ENCODE assay signal across 20 cellular contexts in genomic region chr2:205948496-205948837, GRCh38.
DNase-seq lines count a peak whose midpoint lies in the region; ATAC-seq, FAIRE-seq and TF ChIP-seq lines count a peak whose summit lies in the region.
"Had no signal": no experiment of that assay in that cellular context is flagged by ENCODE, and none has a peak within 500 bp of the region (broad histone marks: within the 10 kb centered on the region; RNA-seq: fewer than 3 reads in every experiment).

No MANE protein-coding gene starts in this region.

- H3K4me1 ChIP-seq in mammary epithelial cell (ENCODE audit: insufficient read depth, low read length) (no peaks in the 10 kb centered on the region), breast epithelium (no peaks in the 10 kb centered on the region), Panc1 (ENCODE audit: control insufficient read depth, insufficient read depth, low read length) (no peaks in the 10 kb centered on the region), keratinocyte (ENCODE audit: control insufficient read depth, extremely low read depth, insufficient read depth, low read length) (peaks cover 12% of the 10 kb centered on the region), vagina (peaks cover 8% of the 10 kb centered on the region)
- H3K4me1 ChIP-seq: BE2C had no signal

- H3K4me2 ChIP-seq in mammary epithelial cell (ENCODE audit: insufficient read depth, low read depth, low read length) (peak overlapping the region; percentile 42), keratinocyte (ENCODE audit: control insufficient read depth, extremely low read depth, insufficient read depth, low read depth, low read length) (peak overlapping the region; percentile 77)

- no peaks in the 10 kb centered on the region for H3K9me3 ChIP-seq in mammary epithelial cell (replicated peaks; ENCODE audit: insufficient read depth, low read length)
- no peaks in the 10 kb centered on the region for H3K9me3 ChIP-seq in breast epithelium
- no peaks in the 10 kb centered on the region for H3K9me3 ChIP-seq in Panc1 (ENCODE audit: control insufficient read depth, insufficient read depth, low read depth, low read length)
- no peaks in the 10 kb centered on the region for H3K9me3 ChIP-seq in keratinocyte (ENCODE audit: control insufficient read depth, low read depth, low read length)
- H3K9me3 ChIP-seq in vagina: no peaks in the 10 kb centered on the region
- H3K9me3 ChIP-seq: BE2C, Caco-2, esophagus squamous epithelium, lower lobe of right lung, neutrophil, SJCRH30 had no signal

- H3K36me3 ChIP-seq in mammary epithelial cell (ENCODE audit: insufficient read depth, low read length): no peaks in the 10 kb centered on the region
- no peaks in the 10 kb centered on the region for H3K36me3 ChIP-seq in breast epithelium
- H3K36me3 ChIP-seq in Panc1 (ENCODE audit: control insufficient read depth, insufficient read depth, low read length): no peaks in the 10 kb centered on the region
- H3K36me3 ChIP-seq in keratinocyte (ENCODE audit: control insufficient read depth in 2 of 2, extremely low read depth in 1 of 2, insufficient read depth in 2 of 2, low read length in 2 of 2): no peaks in the 10 kb centered on the region
- H3K36me3 ChIP-seq in vagina: no peaks in the 10 kb centered on the region
- H3K36me3 ChIP-seq in H7 (replicated peaks; ENCODE audit: control insufficient read depth, insufficient read depth, low read length): no peaks in the 10 kb centered on the region
- H3K36me3 ChIP-seq: BE2C, brain microvascular endothelial cell, esophagus squamous epithelium, lower lobe of right lung, neutrophil, SJCRH30, spleen had no signal

- intact Hi-C loops in mammary epithelial cell (cut with micrococcal nuclease) (loop anchor here (1.0 to 10.0 kb wide), 4 partner anchors 182 to 1804 kb away; partner anchors contain the start of gene NRP2), breast epithelium (cut with DNase I; ENCODE audit: low total_unique reads) (no loop called here), Panc1 (cut with micrococcal nuclease; ENCODE audit: unreplicated experiment) (no loop called here), vagina (cut with DNase I) (loop anchor here (10.0 kb wide), 1 partner anchor 1684 kb away; no protein-coding TSS in a partner anchor)

- no peak for TF ChIP-seq CTCF in mammary epithelial cell (conservative IDR thresholded peaks at IDR 0.05 in 1 of 2, IDR thresholded peaks at IDR 0.05 in 1 of 2; ENCODE audit: extremely low read depth in 1 of 2, insufficient read depth in 1 of 2, low read depth in 1 of 2, low read length in 2 of 2)
- TF ChIP-seq CTCF in breast epithelium (IDR thresholded peaks at IDR 0.05): no peak
- 0 out of 2 replicates have a peak, but pooled peaks have one; percentile 52 for TF ChIP-seq CTCF in Panc1 (IDR thresholded peaks at IDR 0.05)
- no peak for TF ChIP-seq CTCF in keratinocyte (optimal IDR thresholded peaks at IDR 0.05 in 1 of 3, IDR thresholded peaks at IDR 0.05 in 1 of 3, conservative IDR thresholded peaks at IDR 0.05 in 1 of 3; ENCODE audit: extremely low read depth in 1 of 3, insufficient read depth in 2 of 3, low read length in 3 of 3)
- no peak for TF ChIP-seq CTCF in vagina (IDR thresholded peaks at IDR 0.05)

- BruUV-seq in mammary epithelial cell (replicated peaks; lab: Mats Ljungman, UMichigan) (no TSS peak), Panc1 (replicated peaks; lab: Mats Ljungman, UMichigan) (no TSS peak)

- H3K4me3 ChIP-seq in mammary epithelial cell (replicated peaks in 1 of 3; ENCODE audit: insufficient read depth in 1 of 3, low read depth in 2 of 3, low read length in 3 of 3) (no peak overlapping the region), breast epithelium (peak overlapping the region in 1 of 3 donors; percentile 4), Panc1 (ENCODE audit: low read depth in 2 of 2, low read length in 2 of 2) (no peak overlapping the region), keratinocyte (ENCODE audit: control insufficient read depth in 2 of 3, extremely low read depth in 1 of 3, insufficient read depth in 2 of 3, low read depth in 1 of 3, low read length in 3 of 3) (no peak overlapping the region), vagina (no peak overlapping the region), H7 (ENCODE audit: insufficient read depth, low read depth, low read length) (no peak overlapping the region)
- H3K4me3 ChIP-seq: K562, lower lobe of right lung, SJCRH30, spleen had no signal

- no peak for ATAC-seq in Panc1

- dilution Hi-C loops in mammary epithelial cell (cut with HindIII; ENCODE audit: low sequenced_read_pairs) (no loop called here), keratinocyte (cut with MboI; ENCODE audit: extremely low pct_ligation_motif_present, low sequenced_read_pairs) (no loop called here)

- H3K27me3 ChIP-seq in mammary epithelial cell (ENCODE audit: insufficient read depth, low read length) (no peaks in the 10 kb centered on the region), breast epithelium (no peaks in the 10 kb centered on the region), Panc1 (ENCODE audit: control insufficient read depth, insufficient read depth, low read length) (no peaks in the 10 kb centered on the region; the same call in 1 of the 2 replicates), keratinocyte (ENCODE audit: control insufficient read depth, extremely low read depth, insufficient read depth, low read length) (no peaks in the 10 kb centered on the region), vagina (no peaks in the 10 kb centered on the region), H7 (ENCODE audit: control insufficient read depth, insufficient read depth, low read length) (no peaks in the 10 kb centered on the region)
- H3K27me3 ChIP-seq: BE2C, brain microvascular endothelial cell, esophagus squamous epithelium, neutrophil, SJCRH30 had no signal

- in situ Hi-C loops in mammary epithelial cell (cut with MboI; ENCODE audit: low sequenced_read_pairs in 2 of 2) (no loop called here), Panc1 (cut with HindIII; ENCODE audit: low pct_unique_long_range_greater_than_20kb, low sequenced_read_pairs) (no loop called here)

- WGBS in mammary epithelial cell (ENCODE audit: low coverage, missing lambda C conversion rate): 76% methylated on average over 5 of the region's 5 CpGs

- H3K9ac ChIP-seq in mammary epithelial cell (ENCODE audit: insufficient read depth, low read length) (no peak overlapping the region), keratinocyte (ENCODE audit: control insufficient read depth, extremely low read depth, insufficient read depth, low read length) (no peak overlapping the region)

- H4K20me1 ChIP-seq in mammary epithelial cell (ENCODE audit: insufficient read depth, low read length): no peaks in the 10 kb centered on the region
- no peaks in the 10 kb centered on the region for H4K20me1 ChIP-seq in keratinocyte (ENCODE audit: control insufficient read depth, extremely low read depth, insufficient read depth, low read length)

- FAIRE-seq in keratinocyte (lab: Jason Lieb, UNC): no peak
- FAIRE-seq: colon, RCC 7860 had no signal

- POLR2A ChIA-PET in Panc1 (lab: Charles Lee): no interaction called here

- TF ChIP-seq POLR2A in breast epithelium (IDR thresholded peaks at IDR 0.05) (no peak), vagina (IDR thresholded peaks at IDR 0.05) (no peak)

- H3K27ac ChIP-seq in mammary epithelial cell (ENCODE audit: insufficient read depth, low read depth, low read length) (no peak overlapping the region), breast epithelium (peak overlapping the region in 1 of 2 donors; percentile 17), Panc1 (ENCODE audit: low read length) (no peak overlapping the region), keratinocyte (ENCODE audit: control insufficient read depth, insufficient read depth, low read length) (no peak overlapping the region), vagina (peak overlapping the region; percentile 41)
- H3K27ac ChIP-seq: brain microvascular endothelial cell, esophagus squamous epithelium, lower lobe of right lung, neutrophil had no signal

- CTCF ChIA-PET in mammary epithelial cell (lab: Charles Lee; ENCODE audit: low non-redundant PET) (no interaction called here), Panc1 (lab: Charles Lee) (interaction anchor here (0.6 to 0.7 kb wide), 2 partner anchors 11 to 22 kb away, joined by 4 read pairs; no protein-coding TSS in a partner anchor)

- H2AFZ ChIP-seq in mammary epithelial cell (ENCODE audit: low read depth, low read length) (peak overlapping the region; percentile 67), keratinocyte (ENCODE audit: control insufficient read depth, low read length) (no peak overlapping the region)

- H3K79me2 ChIP-seq in mammary epithelial cell (ENCODE audit: insufficient read depth, low read length): no peaks in the 10 kb centered on the region
- H3K79me2 ChIP-seq in keratinocyte (ENCODE audit: control insufficient read depth, insufficient read depth, low read length): no peaks in the 10 kb centered on the region

- DNase-seq in mammary epithelial cell: no peak
- no peak for DNase-seq in breast epithelium (ENCODE audit: low spot score in 2 of 2)
- DNase-seq in Panc1 (ENCODE audit: low read depth, low spot score): no peak
- DNase-seq in keratinocyte (ENCODE audit: low read depth, low spot score): no peak
- DNase-seq in vagina (ENCODE audit: extremely low spot score in 2 of 2): no peak
- no peak for DNase-seq in NCI-H1105 treated with DMSO at 0.1 percent for 48 hours (lab: John Stamatoyannopoulos, UW)
- no peak for DNase-seq in H7
- no peak for DNase-seq in NCI-H446 (lab: John Stamatoyannopoulos, UW)
- DNase-seq: esophagus squamous epithelium, kidney had no signal

- no peaks in the 10 kb centered on the region for H3K9me1 ChIP-seq in keratinocyte (ENCODE audit: control insufficient read depth, extremely low read depth, insufficient read depth, low read length)

Comparison
In these comparisons a context has a peak if more than half of its experiments do, and no peak if none do; other contexts are left out.
1. intact Hi-C loops: an anchor here in mammary epithelial cell (1.0 to 10.0 kb wide) and vagina (10.0 kb wide); none called in breast epithelium and Panc1.